Comparison of ENCODE assay signal across 7 cellular contexts in the genomic region with DNA sequence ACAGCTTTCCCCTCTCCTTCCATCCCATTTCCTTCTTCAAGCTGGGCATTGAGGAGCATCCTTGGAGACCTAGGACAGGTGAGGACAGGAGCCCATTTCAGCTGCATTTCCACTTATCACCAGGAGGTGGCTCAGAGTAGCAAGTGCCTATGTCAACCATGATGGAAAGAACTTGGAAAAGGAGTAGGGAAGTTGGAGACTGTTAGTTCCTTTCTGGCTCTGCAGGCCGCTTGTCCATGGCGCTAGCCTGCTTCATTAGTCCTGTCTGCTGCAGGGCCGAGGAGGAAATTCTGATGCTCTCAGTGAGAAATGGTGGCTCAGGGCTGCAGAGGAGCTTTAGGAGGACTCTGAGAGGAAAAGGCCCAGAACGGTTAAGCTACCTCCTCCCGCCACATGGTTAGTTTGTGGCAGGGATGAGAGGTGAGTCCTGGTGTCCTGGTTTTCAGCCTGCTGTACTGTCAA. TPM values are rescaled to one million over a fixed set of nuclear protein-coding genes. Genes with fewer than 3 reads are reported as not detected.
DNase-seq lines count a peak whose midpoint lies in the region; ATAC-seq and TF ChIP-seq lines count a peak whose summit lies in the region.

No MANE protein-coding gene starts in this region.

- H3K14ac ChIP-seq in mesenchymal stem cell (ENCODE audit: low read length in 2 of 2): no peak overlapping the region

- CTCF ChIA-PET in activated B cell treated with CpG ODN at 0.5 μM for 24 hours (lab: Charles Lee): interaction anchor here (0.9 to 3.2 kb wide), 9 partner anchors 9 to 112 kb away, joined by 3 to 42 read pairs (median 4); no protein-coding TSS in a partner anchor

- no peaks in the 10 kb centered on the region for H3K36me3 ChIP-seq in mesenchymal stem cell (ENCODE audit: control insufficient read depth in 1 of 2, insufficient read depth in 2 of 2, low read depth in 1 of 2, low read length in 2 of 2)

- no peak overlapping the region for H3K4me3 ChIP-seq in NB4 (ENCODE audit: low read depth, low read length)
- no peak overlapping the region for H3K4me3 ChIP-seq in mesenchymal stem cell (ENCODE audit: insufficient read depth in 1 of 2, low read depth in 1 of 2, low read length in 2 of 2)

- no peak overlapping the region for H3K27ac ChIP-seq in mesenchymal stem cell (ENCODE audit: low read length, poor library complexity, severe bottlenecking)

- peaks cover 30% of the 10 kb centered on the region for H3K27me3 Mint-ChIP-seq in activated B cell treated with CpG ODN at 0.5 μM for 24 hours

- ATAC-seq in activated B cell treated with CpG ODN at 0.5 μM for 24 hours (ENCODE audit: low read depth): peak; percentile 34

- no peak overlapping the region for H3K9ac ChIP-seq in mesenchymal stem cell (ENCODE audit: low read length)

- TF ChIP-seq CTCF in GM12801 (IDR thresholded peaks at IDR 0.05; ENCODE audit: extremely low read depth, insufficient read length): peak; percentile 36
- TF ChIP-seq CTCF in NB4 (IDR thresholded peaks at IDR 0.05; ENCODE audit: low read depth, low read length): peak; percentile 57
- peak; percentile 36 for TF ChIP-seq CTCF in activated B cell treated with CpG ODN at 0.5 μM for 24 hours (IDR thresholded peaks at IDR 0.05)

- no peak overlapping the region for H2AFZ ChIP-seq in mesenchymal stem cell (ENCODE audit: low read depth, low read length)

- no peak overlapping the region for H3K27ac Mint-ChIP-seq in activated B cell treated with CpG ODN at 0.5 μM for 24 hours

- no peak overlapping the region for H3K4me2 ChIP-seq in mesenchymal stem cell (ENCODE audit: low read length, poor library complexity, severe bottlenecking)

- no peak overlapping the region for H3K18ac ChIP-seq in mesenchymal stem cell (ENCODE audit: low read depth in 1 of 2, low read length in 2 of 2)

- intact Hi-C loops in activated B cell treated with CpG ODN at 0.5 μM for 24 hours (cut with micrococcal nuclease): loop anchor here (1.0 kb wide), 1 partner anchor 23 kb away; no protein-coding TSS in a partner anchor

- no peaks in the 10 kb centered on the region for H3K4me1 Mint-ChIP-seq in activated B cell treated with CpG ODN at 0.5 μM for 24 hours

- TF ChIP-seq POLR2A in NB4 (IDR thresholded peaks at IDR 0.05; ENCODE audit: extremely low read depth, insufficient read length): no peak

- H2BK120ac ChIP-seq in mesenchymal stem cell (ENCODE audit: low read depth, low read length): no peak overlapping the region

- no peak overlapping the region for H2BK12ac ChIP-seq in mesenchymal stem cell (ENCODE audit: low read length in 2 of 2)

- POLR2A ChIA-PET in activated B cell treated with CpG ODN at 0.5 μM for 24 hours (lab: Charles Lee): no interaction called here

- H3K36me3 Mint-ChIP-seq in activated B cell treated with CpG ODN at 0.5 μM for 24 hours (ENCODE audit: low read depth): no peaks in the 10 kb centered on the region

- no peak overlapping the region for H4K8ac ChIP-seq in mesenchymal stem cell (ENCODE audit: low read length)

- no peak overlapping the region for H2BK5ac ChIP-seq in mesenchymal stem cell (ENCODE audit: low read depth, low read length, poor library complexity, severe bottlenecking)

- no peaks in the 10 kb centered on the region for H3K9me3 Mint-ChIP-seq in activated B cell treated with CpG ODN at 0.5 μM for 24 hours

- no peak overlapping the region for H3K4ac ChIP-seq in mesenchymal stem cell (ENCODE audit: low read depth in 1 of 2, low read length in 2 of 2)

- peak; percentile 38 for DNase-seq in NB4 (ENCODE audit: low read depth)
- no peak for DNase-seq in activated B cell treated with CpG ODN at 0.5 μM for 24 hours
- DNase-seq in dermis blood vessel endothelial cell: peak; percentile 81
- DNase-seq in mesenchymal stem cell: peak; percentile 75
- peak; percentile 55 for DNase-seq in stromal cell of bone marrow (ENCODE audit: low read depth)
- no peak for DNase-seq in GOT3 (lab: John Stamatoyannopoulos, UW)

- H3K27me3 ChIP-seq in mesenchymal stem cell (ENCODE audit: control insufficient read depth in 1 of 2, insufficient read depth in 1 of 2, low read length in 2 of 2): peaks cover 22 to 39% of the 10 kb centered on the region in 2 experiments

- no peaks in the 10 kb centered on the region for H3K79me1 ChIP-seq in mesenchymal stem cell (replicated peaks; ENCODE audit: low read length, poor library complexity, severe bottlenecking)

- H4K91ac ChIP-seq in mesenchymal stem cell (ENCODE audit: low read length): no peak overlapping the region

- peaks cover 5% of the 10 kb centered on the region for H3K9me3 ChIP-seq in mesenchymal stem cell (ENCODE audit: control insufficient read depth, low read length)

- H2BK15ac ChIP-seq in mesenchymal stem cell (ENCODE audit: low read depth, poor library complexity, severe bottlenecking): no peak overlapping the region

- no peak overlapping the region for H3K4me3 Mint-ChIP-seq in activated B cell treated with CpG ODN at 0.5 μM for 24 hours

- WGBS in mesenchymal stem cell: 80% methylated on average over 5 of the region's 5 CpGs

- H2AK5ac ChIP-seq in mesenchymal stem cell (ENCODE audit: low read length, severe bottlenecking): no peak overlapping the region

- H3K23ac ChIP-seq in mesenchymal stem cell (ENCODE audit: low read length in 2 of 2): peak overlapping the region in 1 of 2 experiments; percentile 2

- H3K4me1 ChIP-seq in mesenchymal stem cell (ENCODE audit: control insufficient read depth, insufficient read depth, low read depth, low read length): no peaks in the 10 kb centered on the region

RNA-seq across cellular contexts. Expression of a gene that starts 7.0 kb away (rescaled TPM):
- total RNA-seq in activated B cell treated with CpG ODN at 0.5 μM for 24 hours (0.38 TPM in 1 of 2 replicates, not detected in the other), dermis blood vessel endothelial cell (43.6 and 106 TPM in 2 replicates)
- polyA plus RNA-seq in mesenchymal stem cell (2013, experiment 1 of 2): 490 TPM
- 486 TPM for polyA plus RNA-seq in mesenchymal stem cell (2013, experiment 2 of 2)

RNA-seq across cellular contexts. Expression of a gene that starts 44.0 kb away (rescaled TPM):
- 36.1 and 39.0 TPM in 2 replicates for total RNA-seq in activated B cell treated with CpG ODN at 0.5 μM for 24 hours
- total RNA-seq in dermis blood vessel endothelial cell: 102 and 136 TPM in 2 replicates
- 177 TPM for polyA plus RNA-seq in mesenchymal stem cell (2013, experiment 1 of 2)
- polyA plus RNA-seq in mesenchymal stem cell (2013, experiment 2 of 2): 174 TPM

Comparison
In these comparisons a context has a peak if more than half of its experiments do, and no peak if none do; other contexts are left out.
1. DNase-seq: peak in NB4 (single experiment), dermis blood vessel endothelial cell (single experiment), mesenchymal stem cell (single experiment) and stromal cell of bone marrow (single experiment); none in activated B cell treated with CpG ODN at 0.5 μM for 24 hours (single experiment) and GOT3 (single experiment).
2. RNA of a gene that starts 7.0 kb away (total RNA-seq): 43.6 to 106 TPM in dermis blood vessel endothelial cell; 0.38 TPM in activated B cell treated with CpG ODN at 0.5 μM for 24 hours; every median in the first group is over 10 times any median in the second.
3. Peak in every context shown above with its lines, with median percentiles within 50 percentile points of each other: CTCF ChIP-seq.